ENCODE assay signal across 20 cellular contexts in the genomic region with DNA sequence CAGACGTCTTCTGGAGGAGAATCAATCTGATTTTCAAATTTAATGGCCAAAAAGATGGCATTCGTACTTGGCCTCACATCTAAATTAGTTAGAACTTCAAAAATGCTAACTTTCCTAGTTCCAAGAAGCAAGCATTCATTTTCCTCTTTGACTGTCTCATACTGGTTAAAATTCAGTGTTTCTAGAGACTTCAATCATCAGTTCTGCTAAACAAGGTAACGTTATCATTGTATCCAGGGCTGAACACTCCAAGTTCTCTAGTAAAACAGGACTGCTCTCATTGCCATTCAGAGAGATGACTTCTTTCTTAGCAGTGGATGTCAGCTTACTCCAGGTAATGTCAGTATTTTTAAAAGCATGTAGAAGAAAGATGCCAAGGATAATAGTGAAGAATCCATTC. TPM values are rescaled to one million over a fixed set of nuclear protein-coding genes. Genes with fewer than 3 reads are reported as not detected.
DNase-seq lines count a peak whose midpoint lies in the region; ATAC-seq, FAIRE-seq and TF ChIP-seq lines count a peak whose summit lies in the region.
"Had no signal": no experiment of that assay in that cellular context is flagged by ENCODE, and none has a peak within 500 bp of the region (broad histone marks: within the 10 kb centered on the region; RNA-seq: fewer than 3 reads in every experiment).

No MANE protein-coding gene starts in this region.

- in situ Hi-C loops in GM12878 (cut with MboI): no loop called here

- H3K9me3 Mint-ChIP-seq in activated T-cell treated with anti-CD3 and anti-CD28 coated beads, Interleukin-2, amount 50 U/mL, for 4 hours: no peaks in the 10 kb centered on the region
- H3K9me3 Mint-ChIP-seq: HFFc6 had no signal

- no peaks in the 10 kb centered on the region for H3K36me3 Mint-ChIP-seq in activated T-cell treated with anti-CD3 and anti-CD28 coated beads, Interleukin-2, amount 50 U/mL, for 4 hours (ENCODE audit: insufficient read depth)
- H3K36me3 Mint-ChIP-seq: CD14-positive monocyte had no signal

- no peak overlapping the region for H3K9ac ChIP-seq in GM12878 (ENCODE audit: control insufficient read depth, insufficient read depth, low read length)

- H3K4me1 ChIP-seq in GM12878 (ENCODE audit: control insufficient read depth, insufficient read depth, low read length): peaks cover 10% of the 10 kb centered on the region

- H3K27ac ChIP-seq in GM12878 (ENCODE audit: control insufficient read depth, insufficient read depth): no peak overlapping the region

- DNase-seq in activated T-cell treated with anti-CD3 and anti-CD28 coated beads, Interleukin-2, amount 50 U/mL, for 4 hours: no peak
- no peak for DNase-seq in activated T-cell treated with anti-CD3 and anti-CD28 coated beads, Interleukin-2, amount 50 U/mL, for 1 hour
- DNase-seq in GM12891 (ENCODE audit: insufficient read length, low spot score) (no peak), GM12878 (ENCODE audit: low read depth, low spot score) (no peak), DMS 273 treated with DMSO at 0.1 percent for 48 hours (lab: John Stamatoyannopoulos, UW) (no peak), dermis blood vessel endothelial cell (no peak)
- no peak for DNase-seq in effector CD4-positive, alpha-beta T cell
- DNase-seq: ACHN, GDM1, HFFc6, NCI-H1105, NCI-H510A, NCI-H774, OCI-M1, SHP77 treated with DMSO at 0.1 percent for 48 hours had no signal

- CTCF ChIA-PET in GM12878 (lab: Yijun Ruan, JAX): interaction anchor here (1.4 kb wide), 1 partner anchor 30 kb away, joined by 3 read pairs; no protein-coding TSS in a partner anchor

- 19% methylated on average over 3 of the region's 3 CpGs for whole genome bisulfite sequencing in GM12878 (ENCODE audit: insufficient coverage, insufficient replicate concordance, low lambda C conversion rate, missing lambda C conversion rate)

- BruUV-seq in GM12878 (replicated peaks; lab: Mats Ljungman, UMichigan): no TSS peak

- no peak overlapping the region for H3K4me3 ChIP-seq in GM12878
- H3K4me3 ChIP-seq: K562 had no signal

- peaks cover 12% of the 10 kb centered on the region for H3K4me1 Mint-ChIP-seq in activated T-cell treated with anti-CD3 and anti-CD28 coated beads, Interleukin-2, amount 50 U/mL, for 4 hours (ENCODE audit: low read depth)
- H3K4me1 Mint-ChIP-seq: CD14-positive monocyte had no signal

- TF ChIP-seq POLR2A in GM12891 (IDR thresholded peaks at IDR 0.05; ENCODE audit: low read depth, low read length) (no peak), GM12878 (IDR thresholded peaks at IDR 0.05; ENCODE audit: low read depth, low read length) (no peak)

- peak; percentile 57 to 66 for ATAC-seq in activated T-cell treated with anti-CD3 and anti-CD28 coated beads, Interleukin-2, amount 50 U/mL, for 4 hours
- ATAC-seq in GM19452 (IDR thresholded peaks at IDR 0.05; ENCODE audit: unreplicated experiment) (peak; percentile 30), GM12878 (peak; percentile 48)
- ATAC-seq: K562, SK-N-SH treated with all-trans-retinoic acid at 6 μM for 48 hours had no signal

- intact Hi-C loops in GM12878 (cut with micrococcal nuclease; ENCODE audit: unreplicated experiment): no loop called here

- POLR2A ChIA-PET in GM12878 (lab: Charles Lee): no interaction called here

- FAIRE-seq in GM12891 (lab: Jason Lieb, UNC) (peak; percentile 23), GM12878 (lab: Jason Lieb, UNC) (no peak)
- FAIRE-seq: H54, K562 had no signal

- SMC1A ChIA-PET in GM12878 (lab: Charles Lee; ENCODE audit: uncharacterized antibody, unreplicated experiment): interaction anchor here (1.2 kb wide), 1 partner anchor 8 kb away, joined by 3 read pairs; no protein-coding TSS in a partner anchor

- RAD21 ChIA-PET in GM12878 (lab: Charles Lee; ENCODE audit: unreplicated experiment): no interaction called here

- H3K4me3 Mint-ChIP-seq in activated T-cell treated with anti-CD3 and anti-CD28 coated beads, Interleukin-2, amount 50 U/mL, for 4 hours: no peak overlapping the region
- H3K4me3 Mint-ChIP-seq: CD14-positive monocyte, HFFc6 had no signal

- H3K79me2 ChIP-seq in GM12878 (ENCODE audit: control insufficient read depth, insufficient read depth, low read length): no peaks in the 10 kb centered on the region

- no peaks in the 10 kb centered on the region for H3K36me3 ChIP-seq in GM12878 (ENCODE audit: control insufficient read depth in 2 of 2, insufficient read depth in 2 of 2, low read length in 1 of 2)

- no peaks in the 10 kb centered on the region for H3K27me3 ChIP-seq in GM12878 (replicated peaks in 1 of 2; ENCODE audit: control insufficient read depth in 2 of 2, insufficient read depth in 2 of 2, low read length in 1 of 2)

- no peak overlapping the region for H3K4me2 ChIP-seq in GM12878 (ENCODE audit: control insufficient read depth, insufficient read depth)

- peaks cover 6% of the 10 kb centered on the region for H3K27me3 Mint-ChIP-seq in activated T-cell treated with anti-CD3 and anti-CD28 coated beads, Interleukin-2, amount 50 U/mL, for 4 hours (ENCODE audit: low read depth)

- no peak for TF ChIP-seq CTCF in GM12878 (IDR thresholded peaks at IDR 0.05 in 2 of 3, conservative IDR thresholded peaks at IDR 0.05 in 1 of 3; ENCODE audit: control insufficient read depth in 2 of 3, extremely low read depth in 1 of 3, insufficient read depth in 1 of 3, low read depth in 3 of 3, low read length in 3 of 3)

- no peaks in the 10 kb centered on the region; the same call in 2 of the 3 replicates for H3K9me3 ChIP-seq in GM12878 (replicated peaks; ENCODE audit: control insufficient read depth, insufficient read depth, low read length)

- TF ChIP-seq RAD21 in GM12878 (IDR thresholded peaks at IDR 0.05; ENCODE audit: insufficient read depth, low read depth, low read length): no peak

- no peaks in the 10 kb centered on the region for H4K20me1 ChIP-seq in GM12878 (ENCODE audit: control insufficient read depth, insufficient read depth)

- H2AFZ ChIP-seq in GM12878 (ENCODE audit: control insufficient read depth, low read depth, low read length): no peak overlapping the region

- TF ChIP-seq EP300 in GM12878 (IDR thresholded peaks at IDR 0.05; ENCODE audit: borderline replicate concordance in 1 of 2, control insufficient read depth in 1 of 2, low read depth in 2 of 2, low read length in 2 of 2): no peak

TF ChIP-seq in GM12891, 5 proteins besides CTCF, POLR2A, EP300 and RAD21:
- TF ChIP-seq SPI1 (IDR thresholded peaks at IDR 0.05; ENCODE audit: low read depth, low read length) (no peak), POLR2AphosphoS5 (IDR thresholded peaks at IDR 0.05; ENCODE audit: low read depth, low read length) (no peak), POU2F2 (IDR thresholded peaks at IDR 0.05; ENCODE audit: low read depth, low read length) (no peak), TAF1 (IDR thresholded peaks at IDR 0.05; ENCODE audit: low read depth, low read length) (no peak), PAX5 (IDR thresholded peaks at IDR 0.05; ENCODE audit: insufficient read depth, low read length, severe bottlenecking) (no peak)

TF ChIP-seq in GM12878, 131 proteins besides CTCF, POLR2A, EP300 and RAD21 (continues in another document):
- TF ChIP-seq, protein P1, sequence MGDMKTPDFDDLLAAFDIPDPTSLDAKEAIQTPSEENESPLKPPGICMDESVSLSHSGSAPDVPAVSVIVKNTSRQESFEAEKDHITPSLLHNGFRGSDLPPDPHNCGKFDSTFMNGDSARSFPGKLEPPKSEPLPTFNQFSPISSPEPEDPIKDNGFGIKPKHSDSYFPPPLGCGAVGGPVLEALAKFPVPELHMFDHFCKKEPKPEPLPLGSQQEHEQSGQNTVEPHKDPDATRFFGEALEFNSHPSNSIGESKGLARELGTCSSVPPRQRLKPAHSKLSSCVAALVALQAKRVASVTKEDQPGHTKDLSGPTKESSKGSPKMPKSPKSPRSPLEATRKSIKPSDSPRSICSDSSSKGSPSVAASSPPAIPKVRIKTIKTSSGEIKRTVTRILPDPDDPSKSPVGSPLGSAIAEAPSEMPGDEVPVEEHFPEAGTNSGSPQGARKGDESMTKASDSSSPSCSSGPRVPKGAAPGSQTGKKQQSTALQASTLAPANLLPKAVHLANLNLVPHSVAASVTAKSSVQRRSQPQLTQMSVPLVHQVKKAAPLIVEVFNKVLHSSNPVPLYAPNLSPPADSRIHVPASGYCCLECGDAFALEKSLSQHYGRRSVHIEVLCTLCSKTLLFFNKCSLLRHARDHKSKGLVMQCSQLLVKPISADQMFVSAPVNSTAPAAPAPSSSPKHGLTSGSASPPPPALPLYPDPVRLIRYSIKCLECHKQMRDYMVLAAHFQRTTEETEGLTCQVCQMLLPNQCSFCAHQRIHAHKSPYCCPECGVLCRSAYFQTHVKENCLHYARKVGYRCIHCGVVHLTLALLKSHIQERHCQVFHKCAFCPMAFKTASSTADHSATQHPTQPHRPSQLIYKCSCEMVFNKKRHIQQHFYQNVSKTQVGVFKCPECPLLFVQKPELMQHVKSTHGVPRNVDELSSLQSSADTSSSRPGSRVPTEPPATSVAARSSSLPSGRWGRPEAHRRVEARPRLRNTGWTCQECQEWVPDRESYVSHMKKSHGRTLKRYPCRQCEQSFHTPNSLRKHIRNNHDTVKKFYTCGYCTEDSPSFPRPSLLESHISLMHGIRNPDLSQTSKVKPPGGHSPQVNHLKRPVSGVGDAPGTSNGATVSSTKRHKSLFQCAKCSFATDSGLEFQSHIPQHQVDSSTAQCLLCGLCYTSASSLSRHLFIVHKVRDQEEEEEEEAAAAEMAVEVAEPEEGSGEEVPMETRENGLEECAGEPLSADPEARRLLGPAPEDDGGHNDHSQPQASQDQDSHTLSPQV (IDR thresholded peaks at IDR 0.05): no peak

RNA-seq across cellular contexts. Expression of gene ENTPD6, which starts 34.6 kb away (rescaled TPM):
- 10 to 100 TPM; 43.4 to 51.2 (median 47.1) TPM for total RNA-seq in activated T-cell treated with anti-CD3 and anti-CD28 coated beads, Interleukin-2, amount 50 U/mL, for 4 hours
- polyA plus RNA-seq in GM12891 (2012; ENCODE audit: low read depth, missing spikeins): 25.2 TPM
- 54.2 and 56.0 TPM in 2 replicates for total RNA-seq in GM12878 (2013; cell fraction: nucleolus; rRNA removed)
- total RNA-seq in GM12878 (2014; rRNA removed) (36.8 and 38.0 TPM in 2 replicates), GM12878 (2014; rRNA removed; fragmentation: Illumina TruSeq; extraction: Trizol) (20.9 and 22.9 TPM in 2 replicates), GM12878 (2021) (40.1 and 45.4 TPM in 2 replicates), dermis blood vessel endothelial cell (65.8 and 70.8 TPM in 2 replicates)
- polyA plus RNA-seq in GM12878 (2011; ENCODE audit: low read depth): 19.3 TPM
- polyA plus RNA-seq in GM12878 (2011; rRNA removed) (24.7 and 35.3 TPM in 2 replicates), GM12878 (2014; fragmentation: Illumina TruSeq; extraction: Trizol) (11.7 and 19.2 TPM in 2 replicates), GM12878 (2014; fragmentation: Nextera tagmentation; extraction: Ambion mirVana) (1 to 10 TPM in 1 of 2 experiments, under 1 TPM in 1; 0.53 to 2.5 TPM), GM12878 (2014; rRNA removed) (36.8 and 42.1 TPM in 2 replicates), GM12878 (2016; fragmentation: Nextera tagmentation; extraction: Ambion mirVana) (10 to 100 TPM; 29.6 to 32.7 TPM)
- polyA plus RNA-seq in GM12878 (2011; cell fraction: cytosol; rRNA removed): 43.7 and 53.1 TPM in 2 replicates
- polyA plus RNA-seq in GM12878 (2011; cell fraction: nucleus; rRNA removed): 205 and 210 TPM in 2 replicates
- polyA plus RNA-seq in GM12878 (2012): 33.6 and 34.7 TPM in 2 replicates
- 27.4 and 36.6 TPM in 2 replicates for polyA minus RNA-seq in GM12878 (2011; rRNA and poly(A)+ RNA removed)
- polyA minus RNA-seq in GM12878 (2011; cell fraction: cytosol; rRNA and poly(A)+ RNA removed): 11.8 and 14.1 TPM in 2 replicates
- polyA minus RNA-seq in GM12878 (2011; cell fraction: nucleus; rRNA and poly(A)+ RNA removed): 22.6 and 34.5 TPM in 2 replicates
